ENCODE assay signal across 24 cellular contexts in the genomic region with DNA sequence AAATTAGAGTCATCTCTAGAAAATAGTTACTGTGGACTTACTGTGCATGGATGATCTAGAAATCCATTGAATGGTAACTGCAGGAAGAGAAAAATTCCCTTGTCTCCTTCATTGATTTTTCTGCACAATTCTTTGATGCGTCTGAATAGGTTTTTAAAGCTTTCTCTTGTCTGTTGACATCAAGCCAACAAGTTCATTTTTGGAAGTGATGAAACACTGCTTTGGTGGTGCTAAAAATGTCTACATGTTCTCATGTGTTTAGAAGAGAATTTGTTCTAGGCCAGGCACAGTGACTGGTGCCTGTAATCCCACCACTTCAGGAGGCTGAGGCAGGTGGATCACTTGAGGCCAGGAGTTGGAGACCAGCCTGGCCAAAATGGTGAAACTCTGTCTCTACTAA.
"Had no signal": no experiment of that assay in that cellular context is flagged by ENCODE, and none has a peak within 500 bp of the region (broad histone marks: within the 10 kb centered on the region; RNA-seq: fewer than 3 reads in every experiment).

No MANE protein-coding gene starts in this region.

- H3K9me3 Mint-ChIP-seq: immature natural killer cell; naive thymus-derived CD8-positive, alpha-beta T cell; nephron; neural crest cell; stimulated activated effector memory CD8-positive, alpha-beta T cell treated with anti-CD3 and anti-CD28 coated beads, Interleukin-12 subunit alpha, Interleukin-12 subunit beta, amount 100 ng/mL, for 72 hours; stimulated activated naive CD8-positive, alpha-beta T cell treated with anti-CD3 and anti-CD28 coated beads, Interleukin-15, Interleukin-2, amounts not matched to agents 100 ng/mL and 50 ng/mL, for 24 hours; type B pancreatic cell had no signal

- H3K4me1 Mint-ChIP-seq: immature natural killer cell; naive thymus-derived CD8-positive, alpha-beta T cell; nephron; neural crest cell; stimulated activated effector memory CD8-positive, alpha-beta T cell treated with anti-CD3 and anti-CD28 coated beads, Interleukin-12 subunit alpha, Interleukin-12 subunit beta, amount 100 ng/mL, for 72 hours had no signal

- H3K27me3 ChIP-seq: pancreas, spleen, tibial nerve, uterus had no signal

- H3K27ac ChIP-seq: left ventricle myocardium inferior, pancreas, prostate gland, spleen, tibial nerve, uterus had no signal

- H3K9me3 ChIP-seq: left ventricle myocardium inferior, mucosa of descending colon, pancreas, prostate gland, spleen, tibial nerve, uterus had no signal

- H3K36me3 Mint-ChIP-seq: immature natural killer cell; stimulated activated effector memory CD8-positive, alpha-beta T cell treated with anti-CD3 and anti-CD28 coated beads, Interleukin-12 subunit alpha, Interleukin-12 subunit beta, amount 100 ng/mL, for 72 hours had no signal

- FAIRE-seq: pancreas, small intestine had no signal

- H3K27me3 Mint-ChIP-seq: naive thymus-derived CD8-positive, alpha-beta T cell; stimulated activated naive CD8-positive, alpha-beta T cell treated with anti-CD3 and anti-CD28 coated beads, Interleukin-15, Interleukin-2, amounts not matched to agents 100 ng/mL and 50 ng/mL, for 24 hours; type B pancreatic cell had no signal

- H3K36me3 ChIP-seq: left ventricle myocardium inferior, pancreas, prostate gland, spleen, tibial nerve, uterus had no signal

- H3K4me3 Mint-ChIP-seq: immature natural killer cell; naive thymus-derived CD8-positive, alpha-beta T cell; nephron; neural crest cell; stimulated activated effector memory CD8-positive, alpha-beta T cell treated with anti-CD3 and anti-CD28 coated beads, Interleukin-12 subunit alpha, Interleukin-12 subunit beta, amount 100 ng/mL, for 72 hours; stimulated activated naive CD8-positive, alpha-beta T cell treated with anti-CD3 and anti-CD28 coated beads, Interleukin-15, Interleukin-2, amounts not matched to agents 100 ng/mL and 50 ng/mL, for 24 hours; type B pancreatic cell had no signal

- DNase-seq: immature natural killer cell; left ventricle myocardium inferior; mesendoderm; midbrain; mucosa of descending colon; naive thymus-derived CD8-positive, alpha-beta T cell; nucleus accumbens; pancreas; retina; right cardiac atrium; small intestine; spleen; stimulated activated CD4-positive, alpha-beta T cell treated with anti-CD3 and anti-CD28 coated beads, Interleukin-4, amount 100 ng/mL, for 24 hours; stimulated activated naive CD4-positive, alpha-beta T cell; uterus had no signal

- ATAC-seq: mucosa of descending colon; naive thymus-derived CD8-positive, alpha-beta T cell; pancreas; right cardiac atrium; sciatic nerve; stimulated activated effector memory CD8-positive, alpha-beta T cell treated with anti-CD3 and anti-CD28 coated beads, Interleukin-12 subunit alpha, Interleukin-12 subunit beta, amount 100 ng/mL, for 72 hours had no signal

- H3K27ac Mint-ChIP-seq: immature natural killer cell; naive thymus-derived CD8-positive, alpha-beta T cell; nephron; stimulated activated effector memory CD8-positive, alpha-beta T cell treated with anti-CD3 and anti-CD28 coated beads, Interleukin-12 subunit alpha, Interleukin-12 subunit beta, amount 100 ng/mL, for 72 hours; stimulated activated naive CD8-positive, alpha-beta T cell treated with anti-CD3 and anti-CD28 coated beads, Interleukin-15, Interleukin-2, amounts not matched to agents 100 ng/mL and 50 ng/mL, for 24 hours; type B pancreatic cell had no signal

- H3K4me3 ChIP-seq: left ventricle myocardium inferior, lung, mucosa of descending colon, pancreas, prostate gland, spleen, tibial nerve, uterus had no signal

- H3K4me1 ChIP-seq: left ventricle myocardium inferior, pancreas, prostate gland, spleen, tibial nerve, uterus had no signal
